ENCODE assay signal across 1 cellular context in genomic region chr3:47813551-47814177, GRCh38.
A peak's percentile ranks its signal among the peaks of the same experiment; 100 is the strongest.
TF ChIP-seq lines count a peak whose summit lies in the region.

No MANE protein-coding gene starts in this region.

TF ChIP-seq in GM12878, 131 proteins besides CTCF, POLR2A, EP300 and RAD21:
- no peak for TF ChIP-seq PAX5 (IDR thresholded peaks at IDR 0.05; ENCODE audit: borderline replicate concordance, low read depth, low read length)
- no peak for TF ChIP-seq BCL3 (IDR thresholded peaks at IDR 0.05; ENCODE audit: borderline replicate concordance, insufficient read depth, low read depth, low read length, poor library complexity, severe bottlenecking)
- peak; percentile 73; the same call in 1 of the 2 replicates for TF ChIP-seq MEF2A (IDR thresholded peaks at IDR 0.05; ENCODE audit: insufficient read depth, low read depth, low read length)
- TF ChIP-seq RB1 (IDR thresholded peaks at IDR 0.05; ENCODE audit: borderline replicate concordance), result no peak
- TF ChIP-seq SUPT20H (IDR thresholded peaks at IDR 0.05; ENCODE audit: borderline replicate concordance, control insufficient read depth, low read depth, low read length), result no peak
- no peak for TF ChIP-seq POLR2AphosphoS5 (IDR thresholded peaks at IDR 0.05; ENCODE audit: low read length)
- TF ChIP-seq GABPA (IDR thresholded peaks at IDR 0.05; ENCODE audit: low read depth), result no peak
- no peak for TF ChIP-seq MXI1 (IDR thresholded peaks at IDR 0.05; ENCODE audit: low read depth, low read length)
- TF ChIP-seq BMI1 (IDR thresholded peaks at IDR 0.05; ENCODE audit: borderline replicate concordance), result no peak
- no peak for TF ChIP-seq JUND (IDR thresholded peaks at IDR 0.05; ENCODE audit: low read depth, low read length)
- TF ChIP-seq ZNF384 (IDR thresholded peaks at IDR 0.05; ENCODE audit: borderline replicate concordance, low read depth, low read length), result peak; percentile 62; the same call in 1 of the 2 replicates
- TF ChIP-seq MEF2B (IDR thresholded peaks at IDR 0.05; ENCODE audit: partially characterized antibody, poor library complexity, severe bottlenecking), result peak; percentile 27
- TF ChIP-seq SPI1 (IDR thresholded peaks at IDR 0.05; ENCODE audit: borderline replicate concordance, insufficient read depth, low read depth, low read length), result no peak
- TF ChIP-seq, protein P1, sequence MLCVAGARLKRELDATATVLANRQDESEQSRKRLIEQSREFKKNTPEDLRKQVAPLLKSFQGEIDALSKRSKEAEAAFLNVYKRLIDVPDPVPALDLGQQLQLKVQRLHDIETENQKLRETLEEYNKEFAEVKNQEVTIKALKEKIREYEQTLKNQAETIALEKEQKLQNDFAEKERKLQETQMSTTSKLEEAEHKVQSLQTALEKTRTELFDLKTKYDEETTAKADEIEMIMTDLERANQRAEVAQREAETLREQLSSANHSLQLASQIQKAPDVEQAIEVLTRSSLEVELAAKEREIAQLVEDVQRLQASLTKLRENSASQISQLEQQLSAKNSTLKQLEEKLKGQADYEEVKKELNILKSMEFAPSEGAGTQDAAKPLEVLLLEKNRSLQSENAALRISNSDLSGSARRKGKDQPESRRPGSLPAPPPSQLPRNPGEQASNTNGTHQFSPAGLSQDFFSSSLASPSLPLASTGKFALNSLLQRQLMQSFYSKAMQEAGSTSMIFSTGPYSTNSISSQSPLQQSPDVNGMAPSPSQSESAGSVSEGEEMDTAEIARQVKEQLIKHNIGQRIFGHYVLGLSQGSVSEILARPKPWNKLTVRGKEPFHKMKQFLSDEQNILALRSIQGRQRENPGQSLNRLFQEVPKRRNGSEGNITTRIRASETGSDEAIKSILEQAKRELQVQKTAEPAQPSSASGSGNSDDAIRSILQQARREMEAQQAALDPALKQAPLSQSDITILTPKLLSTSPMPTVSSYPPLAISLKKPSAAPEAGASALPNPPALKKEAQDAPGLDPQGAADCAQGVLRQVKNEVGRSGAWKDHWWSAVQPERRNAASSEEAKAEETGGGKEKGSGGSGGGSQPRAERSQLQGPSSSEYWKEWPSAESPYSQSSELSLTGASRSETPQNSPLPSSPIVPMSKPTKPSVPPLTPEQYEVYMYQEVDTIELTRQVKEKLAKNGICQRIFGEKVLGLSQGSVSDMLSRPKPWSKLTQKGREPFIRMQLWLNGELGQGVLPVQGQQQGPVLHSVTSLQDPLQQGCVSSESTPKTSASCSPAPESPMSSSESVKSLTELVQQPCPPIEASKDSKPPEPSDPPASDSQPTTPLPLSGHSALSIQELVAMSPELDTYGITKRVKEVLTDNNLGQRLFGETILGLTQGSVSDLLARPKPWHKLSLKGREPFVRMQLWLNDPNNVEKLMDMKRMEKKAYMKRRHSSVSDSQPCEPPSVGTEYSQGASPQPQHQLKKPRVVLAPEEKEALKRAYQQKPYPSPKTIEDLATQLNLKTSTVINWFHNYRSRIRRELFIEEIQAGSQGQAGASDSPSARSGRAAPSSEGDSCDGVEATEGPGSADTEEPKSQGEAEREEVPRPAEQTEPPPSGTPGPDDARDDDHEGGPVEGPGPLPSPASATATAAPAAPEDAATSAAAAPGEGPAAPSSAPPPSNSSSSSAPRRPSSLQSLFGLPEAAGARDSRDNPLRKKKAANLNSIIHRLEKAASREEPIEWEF (IDR thresholded peaks at IDR 0.05; ENCODE audit: insufficient replicate concordance, low read depth, low read length), result no peak
